In the genomic region with DNA sequence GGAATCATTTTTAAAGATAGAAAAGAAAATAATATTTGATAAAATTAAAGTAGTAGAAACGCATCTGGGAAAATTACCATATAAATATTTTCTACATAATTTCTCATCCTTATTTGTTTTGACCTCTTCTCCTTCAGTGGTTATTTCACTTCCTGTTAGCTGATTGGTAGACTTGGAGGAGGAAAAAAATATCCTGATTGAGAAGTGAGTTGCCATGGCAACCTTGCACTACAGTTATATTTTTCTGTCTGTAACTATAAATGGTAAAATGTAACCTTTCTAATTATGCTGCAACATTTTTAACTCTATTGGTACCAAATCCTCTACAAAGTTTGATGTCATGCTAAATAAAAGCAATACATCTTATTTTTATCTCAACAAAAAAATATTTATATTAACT, we compare ENCODE assay signal across 16 cellular contexts.
"Had no signal": no experiment of that assay in that cellular context is flagged by ENCODE, and none has a peak within 500 bp of the region (broad histone marks: within the 10 kb centered on the region; RNA-seq: fewer than 3 reads in every experiment).

No MANE protein-coding gene starts in this region.

- H3K27ac ChIP-seq: body of pancreas, tibial nerve had no signal

- H3K4me3 ChIP-seq: body of pancreas, lung, tibial nerve had no signal

- H3K36me3 ChIP-seq: tibial nerve had no signal

- DNase-seq: activated CD4-positive, alpha-beta T cell treated with anti-CD3 and anti-CD28 coated beads, Interleukin-2, amount 10 ng/mL, durations not matched to agents 24 days and 14 days; activated CD8-positive, alpha-beta T cell treated with anti-CD3 and anti-CD28 coated beads for 36 hours; activated naive CD4-positive, alpha-beta T cell treated with anti-CD3 and anti-CD28 coated beads for 36 hours; activated T-cell treated with anti-CD3 and anti-CD28 coated beads, Interleukin-2, amount 50 U/mL, for 1 hour; body of pancreas; foreskin melanocyte; glutamatergic neuron; hippocampal formation; midbrain; stimulated activated CD4-positive, alpha-beta T cell treated with anti-CD3 and anti-CD28 coated beads, Interleukin-12 subunit alpha, Interleukin-12 subunit beta, amount 100 ng/mL, for 4 hours; stimulated activated CD4-positive, alpha-beta T cell treated with anti-CD3 and anti-CD28 coated beads, Interleukin-1b, Interleukin-23, amount 100 ng/mL, for 48 hours; stimulated activated naive CD4-positive, alpha-beta T cell treated with Interleukin-2 at 50 U/mL for 16 hours; T-helper 9 cell had no signal

- H3K27me3 ChIP-seq: body of pancreas, tibial nerve had no signal

- H3K4me1 ChIP-seq: body of pancreas had no signal

- ATAC-seq: activated CD8-positive, alpha-beta T cell treated with anti-CD3 and anti-CD28 coated beads for 36 hours; activated T-helper 17 cell treated with anti-CD3 and anti-CD28 coated beads, Interleukin-2, amount 50 U/mL, for 72 hours; body of pancreas had no signal
